In genomic region chr17:27491713-27492190, GRCh38 we compare ENCODE assay signal across 1 cellular context.
TF ChIP-seq lines count a peak whose summit lies in the region.

No MANE protein-coding gene starts in this region.

TF ChIP-seq in HCT116, 20 proteins besides CTCF, POLR2A, EP300 and RAD21 (continued from another document):
- TF ChIP-seq ZNF274 (IDR thresholded peaks at IDR 0.05; ENCODE audit: low read depth, low read length), result no peak
